In genomic region chr11:122215244-122215992, GRCh38 we compare ENCODE assay signal across 8 cellular contexts.
DNase-seq lines count a peak whose midpoint lies in the region; ATAC-seq, FAIRE-seq and TF ChIP-seq lines count a peak whose summit lies in the region.

No MANE protein-coding gene starts in this region.

- H3K4me2 ChIP-seq in OCI-LY1 (ENCODE audit: low read length), result no peak overlapping the region

- H3K9me3 ChIP-seq in OCI-LY1 (ENCODE audit: low read length), result no peaks in the 10 kb centered on the region
- no peaks in the 10 kb centered on the region for H3K9me3 ChIP-seq in body of pancreas
- H3K9me3 ChIP-seq in skeletal muscle tissue (ENCODE audit: control insufficient read depth in 3 of 3, low read length in 3 of 3), result no peaks in the 10 kb centered on the region

- H3K27me3 ChIP-seq in OCI-LY1 (ENCODE audit: insufficient read depth, low read length) (no peaks in the 10 kb centered on the region), body of pancreas (no peaks in the 10 kb centered on the region), skeletal muscle tissue (ENCODE audit: control insufficient read depth in 3 of 3, insufficient read depth in 3 of 3, low read length in 3 of 3) (no peaks in the 10 kb centered on the region)

- H3K27ac ChIP-seq in OCI-LY1 (ENCODE audit: low read depth, low read length, poor library complexity, severe bottlenecking), result no peak overlapping the region
- no peak overlapping the region for H3K27ac ChIP-seq in body of pancreas
- peak overlapping the region; percentile 70 for H3K27ac ChIP-seq in skeletal muscle tissue (ENCODE audit: low read depth, low read length)

- H3K9ac ChIP-seq in OCI-LY1 (ENCODE audit: low read length), result no peak overlapping the region
- H3K9ac ChIP-seq in skeletal muscle tissue (ENCODE audit: low read depth in 1 of 3, low read length in 3 of 3), result no peak overlapping the region

- H4K20me1 ChIP-seq in OCI-LY1 (ENCODE audit: insufficient read depth, low read length), result no peaks in the 10 kb centered on the region

- H3K4me3 ChIP-seq in OCI-LY1 (ENCODE audit: low read depth, low read length, poor library complexity, severe bottlenecking), result no peak overlapping the region
- H3K4me3 ChIP-seq in body of pancreas, result no peak overlapping the region
- no peak overlapping the region for H3K4me3 ChIP-seq in skeletal muscle tissue (ENCODE audit: low read length in 3 of 3)

- FAIRE-seq in GM18507 (lab: Jason Lieb, UNC), result peak; percentile 78

- no peaks in the 10 kb centered on the region for H3K4me1 ChIP-seq in OCI-LY1 (ENCODE audit: insufficient read depth, low read length, severe bottlenecking)
- peaks cover 12% of the 10 kb centered on the region for H3K4me1 ChIP-seq in body of pancreas
- H3K4me1 ChIP-seq in skeletal muscle tissue (ENCODE audit: control insufficient read depth in 3 of 3, insufficient read depth in 3 of 3, low read length in 3 of 3), result peaks cover 6 to 20% (median 16%) of the 10 kb centered on the region in 3 donors

- no peak overlapping the region for H2AFZ ChIP-seq in OCI-LY1 (ENCODE audit: low read length)

- no peaks in the 10 kb centered on the region for H3K36me3 ChIP-seq in OCI-LY1 (ENCODE audit: insufficient read depth, low read length)
- no peaks in the 10 kb centered on the region for H3K36me3 ChIP-seq in body of pancreas (replicated peaks in 1 of 2; ENCODE audit: insufficient read depth in 1 of 2, low read depth in 2 of 2)
- no peaks in the 10 kb centered on the region for H3K36me3 ChIP-seq in skeletal muscle tissue (ENCODE audit: control insufficient read depth in 3 of 3, insufficient read depth in 3 of 3, low read length in 3 of 3)

- H3K79me2 ChIP-seq in OCI-LY1 (ENCODE audit: insufficient read depth, low read length), result no peaks in the 10 kb centered on the region

- no peak for TF ChIP-seq POLR2A in body of pancreas (IDR thresholded peaks at IDR 0.05)

- no peaks in the 10 kb centered on the region for H3K9me2 ChIP-seq in OCI-LY1 (ENCODE audit: low read depth, low read length)

- DNase-seq in AML-193 (lab: John Stamatoyannopoulos, UW) (peak; percentile 13 to 58), GM18507 (ENCODE audit: extremely low spot score, insufficient read length, low read depth) (peak; percentile 45), body of pancreas (peak; percentile 69 to 80 (median 75)), iPS-NIHi7 (ENCODE audit: extremely low spot score) (peak; percentile 87), DMS79 treated with DMSO at 0.1 percent for 48 hours (lab: John Stamatoyannopoulos, UW) (no peak)

- no peaks in the 10 kb centered on the region for H3F3A ChIP-seq in OCI-LY1 (ENCODE audit: insufficient read depth, low read length)

- TF ChIP-seq CTCF in OCI-LY1 (IDR thresholded peaks at IDR 0.05; ENCODE audit: low read length), result peak; percentile 72
- TF ChIP-seq CTCF in body of pancreas (IDR thresholded peaks at IDR 0.05), result peak; percentile 81 to 94 (median 92)

- WGBS in body of pancreas, 2 donors, result 28 to 40% methylated on average over 7 to 11 of the region's 11 CpGs

- ATAC-seq in HG03135 (IDR thresholded peaks at IDR 0.05; ENCODE audit: unreplicated experiment), result peak; percentile 85
- ATAC-seq in body of pancreas, result peak; percentile 87

- intact Hi-C loops in body of pancreas (cut with DNase I), result loop anchor here (5.0 kb wide), 1 partner anchor 287 kb away; no protein-coding TSS in a partner anchor
